In the genomic region with DNA sequence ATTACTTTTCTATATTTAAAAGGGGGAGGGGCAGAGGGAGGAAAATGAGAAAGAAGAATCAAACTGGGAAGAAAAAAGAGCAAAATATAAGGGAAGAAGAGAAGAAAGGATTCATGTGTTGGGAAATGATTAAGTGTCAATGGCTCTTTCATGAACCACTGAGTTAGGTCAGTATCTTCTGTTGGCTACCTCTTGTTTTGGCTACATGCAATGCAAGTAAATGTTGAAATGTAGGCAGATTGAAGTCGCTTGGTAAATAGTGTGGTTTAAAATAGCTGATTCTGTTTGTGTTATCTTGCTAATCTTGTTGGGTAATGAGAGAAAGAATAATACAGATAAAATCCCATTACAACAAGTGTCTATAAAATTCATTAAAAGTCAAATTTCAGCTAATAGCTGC, we compare ENCODE assay signal across 29 cellular contexts. TPM values are rescaled to one million over a fixed set of nuclear protein-coding genes. Genes with fewer than 3 reads are reported as not detected.
"Had no signal": no experiment of that assay in that cellular context is flagged by ENCODE, and none has a peak within 500 bp of the region (broad histone marks: within the 10 kb centered on the region; RNA-seq: fewer than 3 reads in every experiment).

No MANE protein-coding gene starts in this region.

- H3K4me1 Mint-ChIP-seq: nephron; neural progenitor cell; stimulated activated effector memory CD8-positive, alpha-beta T cell treated with anti-CD3 and anti-CD28 coated beads, Interleukin-12 subunit alpha, Interleukin-12 subunit beta, amount 100 ng/mL, for 72 hours; stimulated activated naive B cell treated with anti-CD40 and anti-IgM and Interleukin-4, amounts not matched to agents 10 μg/mL and 1 μg/mL and 100 μg/mL, for 72 hours had no signal

- H3K9me3 Mint-ChIP-seq: natural killer cell; nephron; neural progenitor cell; stimulated activated effector memory CD8-positive, alpha-beta T cell treated with anti-CD3 and anti-CD28 coated beads, Interleukin-12 subunit alpha, Interleukin-12 subunit beta, amount 100 ng/mL, for 72 hours; stimulated activated naive B cell treated with anti-CD40 and anti-IgM and Interleukin-4, amounts not matched to agents 10 μg/mL and 1 μg/mL and 100 μg/mL, for 72 hours; stimulated activated naive CD8-positive, alpha-beta T cell treated with anti-CD3 and anti-CD28 coated beads, Interleukin-15, Interleukin-2, amounts not matched to agents 100 ng/mL and 50 ng/mL, for 24 hours had no signal

- H3K27ac ChIP-seq: neural progenitor cell, ovary, parathyroid adenoma, psoas muscle, right lobe of liver, sigmoid colon, stomach, thoracic aorta, thyroid gland, tibial nerve, upper lobe of left lung, vagina had no signal

- H3K4me2 ChIP-seq: neural progenitor cell had no signal

- H3K4me3 ChIP-seq: neural progenitor cell, ovary, psoas muscle, right lobe of liver, sigmoid colon, stomach, thoracic aorta, thyroid gland, tibial nerve, upper lobe of left lung, vagina had no signal

- H3K9me3 ChIP-seq: ovary, psoas muscle, right lobe of liver, sigmoid colon, stomach, thoracic aorta, thyroid gland, tibial nerve, upper lobe of left lung, vagina had no signal

- DNase-seq: natural killer cell; occipital lobe; ovary; posterior cingulate gyrus; psoas muscle; right cardiac atrium; right lobe of liver; sigmoid colon; small intestine; stimulated activated CD4-positive, alpha-beta T cell treated with anti-CD3 and anti-CD28 coated beads, Interleukin-15, amount 100 ng/mL, for 24 hours; stimulated activated CD4-positive, alpha-beta T cell treated with anti-CD3 and anti-CD28 coated beads, Interleukin-2, amount 100 ng/mL, for 24 hours; stimulated activated CD4-positive, alpha-beta T cell treated with anti-CD3 and anti-CD28 coated beads, Interleukin-2, amount 100 ng/mL, for 48 hours; stimulated activated CD4-positive, alpha-beta T cell treated with anti-CD3 and anti-CD28 coated beads, Interleukin-4, amount 100 ng/mL, for 24 hours; stimulated activated naive B cell treated with anti-CD40 and anti-IgM and Interleukin-4, amounts not matched to agents 10 μg/mL and 1 μg/mL and 100 μg/mL, for 72 hours; stimulated activated naive CD4-positive, alpha-beta T cell treated with Interleukin-2 at 50 U/mL for 16 hours; stomach; thyroid gland; trophoblast cell; upper lobe of left lung had no signal

- ATAC-seq: natural killer cell; psoas muscle; right cardiac atrium; stimulated activated effector memory CD8-positive, alpha-beta T cell treated with anti-CD3 and anti-CD28 coated beads, Interleukin-12 subunit alpha, Interleukin-12 subunit beta, amount 100 ng/mL, for 72 hours; stimulated activated naive B cell treated with anti-CD40 and anti-IgM and Interleukin-4, amounts not matched to agents 10 μg/mL and 1 μg/mL and 100 μg/mL, for 72 hours had no signal

- H3K4me1 ChIP-seq: neural progenitor cell, parathyroid adenoma, psoas muscle, sigmoid colon, stomach, thyroid gland, tibial nerve, upper lobe of left lung, vagina had no signal

- H3K4me3 Mint-ChIP-seq: natural killer cell; nephron; neural progenitor cell; stimulated activated effector memory CD8-positive, alpha-beta T cell treated with anti-CD3 and anti-CD28 coated beads, Interleukin-12 subunit alpha, Interleukin-12 subunit beta, amount 100 ng/mL, for 72 hours; stimulated activated naive B cell treated with anti-CD40 and anti-IgM and Interleukin-4, amounts not matched to agents 10 μg/mL and 1 μg/mL and 100 μg/mL, for 72 hours; stimulated activated naive CD8-positive, alpha-beta T cell treated with anti-CD3 and anti-CD28 coated beads, Interleukin-15, Interleukin-2, amounts not matched to agents 100 ng/mL and 50 ng/mL, for 24 hours had no signal

- H3K36me3 Mint-ChIP-seq: natural killer cell; stimulated activated effector memory CD8-positive, alpha-beta T cell treated with anti-CD3 and anti-CD28 coated beads, Interleukin-12 subunit alpha, Interleukin-12 subunit beta, amount 100 ng/mL, for 72 hours; stimulated activated naive B cell treated with anti-CD40 and anti-IgM and Interleukin-4, amounts not matched to agents 10 μg/mL and 1 μg/mL and 100 μg/mL, for 72 hours had no signal

- H3K27me3 Mint-ChIP-seq: progenitor cell of endocrine pancreas; stimulated activated naive B cell treated with anti-CD40 and anti-IgM and Interleukin-4, amounts not matched to agents 10 μg/mL and 1 μg/mL and 100 μg/mL, for 72 hours had no signal

- H3K27ac Mint-ChIP-seq: natural killer cell; nephron; neural progenitor cell; progenitor cell of endocrine pancreas; stimulated activated effector memory CD8-positive, alpha-beta T cell treated with anti-CD3 and anti-CD28 coated beads, Interleukin-12 subunit alpha, Interleukin-12 subunit beta, amount 100 ng/mL, for 72 hours; stimulated activated naive B cell treated with anti-CD40 and anti-IgM and Interleukin-4, amounts not matched to agents 10 μg/mL and 1 μg/mL and 100 μg/mL, for 72 hours; stimulated activated naive CD8-positive, alpha-beta T cell treated with anti-CD3 and anti-CD28 coated beads, Interleukin-15, Interleukin-2, amounts not matched to agents 100 ng/mL and 50 ng/mL, for 24 hours had no signal

- FAIRE-seq: small intestine, urothelium cell line had no signal

RNA-seq across cellular contexts. Expression of a gene that starts 40.6 kb away (rescaled TPM):
- total RNA-seq: natural killer cell had no signal
